Comparison of ENCODE assay signal across 8 cellular contexts in genomic region chr12:120903818-120904773, GRCh38. TPM values are rescaled to one million over a fixed set of nuclear protein-coding genes. Genes with fewer than 3 reads are reported as not detected.
DNase-seq lines count a peak whose midpoint lies in the region; ATAC-seq and TF ChIP-seq lines count a peak whose summit lies in the region.

A gene with protein sequence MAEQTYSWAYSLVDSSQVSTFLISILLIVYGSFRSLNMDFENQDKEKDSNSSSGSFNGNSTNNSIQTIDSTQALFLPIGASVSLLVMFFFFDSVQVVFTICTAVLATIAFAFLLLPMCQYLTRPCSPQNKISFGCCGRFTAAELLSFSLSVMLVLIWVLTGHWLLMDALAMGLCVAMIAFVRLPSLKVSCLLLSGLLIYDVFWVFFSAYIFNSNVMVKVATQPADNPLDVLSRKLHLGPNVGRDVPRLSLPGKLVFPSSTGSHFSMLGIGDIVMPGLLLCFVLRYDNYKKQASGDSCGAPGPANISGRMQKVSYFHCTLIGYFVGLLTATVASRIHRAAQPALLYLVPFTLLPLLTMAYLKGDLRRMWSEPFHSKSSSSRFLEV (minus strand): TSS chr12:120904358. CDS start chr12:120903867, 491 bp downstream.

- peak within 1 kb of the TSS; percentile 80 to 99 (median 86) for H3K4me3 ChIP-seq in liver (ENCODE audit: low read depth in 1 of 3, low read length in 3 of 3)

- ATAC-seq in GM19395 (IDR thresholded peaks at IDR 0.05; ENCODE audit: unreplicated experiment) (peak; percentile 48), HG03558 (IDR thresholded peaks at IDR 0.05; ENCODE audit: extremely low read depth, unreplicated experiment) (peak; percentile 33)

- WGBS in liver: under 1% methylated on average over 119 of the region's 119 CpGs

- peaks cover 0 to 21% (median 9%) of the 10 kb centered on the region in 4 donors for H3K4me1 ChIP-seq in liver (ENCODE audit: control insufficient read depth in 4 of 4, insufficient read depth in 4 of 4, low read length in 3 of 4)

- DNase-seq in NCI-H748 (lab: John Stamatoyannopoulos, UW; ENCODE audit: unreplicated experiment) (peak; percentile 93), dermis blood vessel endothelial cell (peak; percentile 93)
- peak; percentile 94 for DNase-seq in activated CD4-positive, alpha-beta T cell treated with anti-CD3 and anti-CD28 coated beads, Interleukin-2, amount 50 U/mL, for 48 hours
- peak; percentile 91 to 93 for DNase-seq in stimulated activated CD4-positive, alpha-beta T cell treated with anti-CD3 and anti-CD28 coated beads, Interleukin-2, amount 100 ng/mL, for 48 hours

- H3K9me3 ChIP-seq in liver (ENCODE audit: control insufficient read depth in 4 of 4, low read length in 3 of 4): no peaks in the 10 kb centered on the region

- no peaks in the 10 kb centered on the region for H3K36me3 ChIP-seq in liver (ENCODE audit: control insufficient read depth in 4 of 4, insufficient read depth in 3 of 4, low read depth in 1 of 4, low read length in 3 of 4)

- no peaks in the 10 kb centered on the region for H3K27me3 ChIP-seq in liver (ENCODE audit: control insufficient read depth in 4 of 4, insufficient read depth in 4 of 4, low read length in 3 of 4)

- H3K9ac ChIP-seq in liver (ENCODE audit: low read depth in 1 of 2, low read length in 2 of 2): peak within 1 kb of the TSS; percentile 5 to 81

- TF ChIP-seq CTCF in C4-2B (conservative IDR thresholded peaks at IDR 0.05) (no peak; the same call in 1 of the 2 replicates), liver (IDR thresholded peaks at IDR 0.05; ENCODE audit: low read depth, low read length, missing input control) (no peak)

- TF ChIP-seq RAD21 in liver (IDR thresholded peaks at IDR 0.05): no peak

- H3K27ac ChIP-seq in C4-2B (peak within 1 kb of the TSS; percentile 84), liver (ENCODE audit: low read depth in 1 of 2, low read length in 2 of 2) (peak within 1 kb of the TSS; percentile 83 to 87)

TF ChIP-seq in liver, 16 proteins besides CTCF, POLR2A, EP300 and RAD21:
- TF ChIP-seq YY1 (IDR thresholded peaks at IDR 0.05) (peak; percentile 43), HNF4G (IDR thresholded peaks at IDR 0.05) (no peak), MAX (IDR thresholded peaks at IDR 0.05) (no peak), EGR1 (IDR thresholded peaks at IDR 0.05; ENCODE audit: low read depth in 2 of 2) (peak; percentile 58 to 82)
TF ChIP-seq in liver: peak in this region for 2.

RNA-seq across cellular contexts. Expression of the gene that starts here (rescaled TPM):
- 5.6 and 7.5 TPM in 2 replicates for total RNA-seq in dermis blood vessel endothelial cell
- total RNA-seq in liver: 1 to 10 TPM; 7.4 to 7.8 TPM
- polyA plus RNA-seq in liver: 10 to 100 TPM in 1 of 2 donors, 1 to 10 TPM in 1; 9.5 to 12.6 TPM

Comparison
In these comparisons a context has a peak if more than half of its experiments do, and no peak if none do; other contexts are left out.
1. Peak in every context shown above with its lines: DNase-seq, ATAC-seq, H3K4me3 ChIP-seq and H3K27ac ChIP-seq.